In the genomic region with DNA sequence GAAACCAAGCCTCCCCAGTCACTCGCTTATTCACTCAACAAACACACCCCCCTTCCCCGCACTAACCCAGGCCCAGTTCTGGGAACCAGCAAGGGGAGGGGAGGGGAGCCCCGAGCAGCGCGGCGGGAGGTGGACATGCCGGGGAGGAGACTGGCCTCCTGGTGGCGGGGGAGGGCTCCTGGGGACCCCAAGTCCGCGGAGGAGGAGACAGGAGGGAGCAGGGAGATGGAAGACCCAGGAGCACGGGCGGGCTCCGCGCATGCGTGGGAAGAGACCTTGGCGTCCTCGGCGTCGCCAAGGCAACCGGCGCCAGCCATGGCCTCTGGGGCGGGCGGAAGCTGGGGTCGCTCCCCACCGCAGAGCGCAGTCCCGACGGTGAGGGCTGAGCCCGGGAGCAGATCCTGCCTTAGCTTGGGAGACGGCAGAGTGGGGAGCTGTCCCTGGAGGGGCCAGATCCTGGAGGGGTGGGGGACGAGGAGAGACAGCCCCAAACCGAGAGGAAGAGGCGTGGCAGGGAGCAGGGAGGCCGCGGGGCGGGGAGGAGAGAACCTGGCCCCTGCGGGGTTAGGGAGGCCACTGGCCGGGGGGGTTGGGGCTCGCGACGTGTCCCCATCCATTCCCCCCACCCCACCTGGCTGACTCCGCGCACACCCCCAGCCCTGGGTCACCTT, we compare ENCODE assay signal across 1 cellular context.
TF ChIP-seq lines count a peak whose summit lies in the region.

TSS of gene PRR29 (plus strand) at position 302 of the 671 bp plus-strand sequence. CDS start at position 316, 14 bp downstream.

TF ChIP-seq in HepG2, 621 proteins besides CTCF, POLR2A, EP300 and RAD21 (continued from another document and continues in another):
- TF ChIP-seq, protein P1, sequence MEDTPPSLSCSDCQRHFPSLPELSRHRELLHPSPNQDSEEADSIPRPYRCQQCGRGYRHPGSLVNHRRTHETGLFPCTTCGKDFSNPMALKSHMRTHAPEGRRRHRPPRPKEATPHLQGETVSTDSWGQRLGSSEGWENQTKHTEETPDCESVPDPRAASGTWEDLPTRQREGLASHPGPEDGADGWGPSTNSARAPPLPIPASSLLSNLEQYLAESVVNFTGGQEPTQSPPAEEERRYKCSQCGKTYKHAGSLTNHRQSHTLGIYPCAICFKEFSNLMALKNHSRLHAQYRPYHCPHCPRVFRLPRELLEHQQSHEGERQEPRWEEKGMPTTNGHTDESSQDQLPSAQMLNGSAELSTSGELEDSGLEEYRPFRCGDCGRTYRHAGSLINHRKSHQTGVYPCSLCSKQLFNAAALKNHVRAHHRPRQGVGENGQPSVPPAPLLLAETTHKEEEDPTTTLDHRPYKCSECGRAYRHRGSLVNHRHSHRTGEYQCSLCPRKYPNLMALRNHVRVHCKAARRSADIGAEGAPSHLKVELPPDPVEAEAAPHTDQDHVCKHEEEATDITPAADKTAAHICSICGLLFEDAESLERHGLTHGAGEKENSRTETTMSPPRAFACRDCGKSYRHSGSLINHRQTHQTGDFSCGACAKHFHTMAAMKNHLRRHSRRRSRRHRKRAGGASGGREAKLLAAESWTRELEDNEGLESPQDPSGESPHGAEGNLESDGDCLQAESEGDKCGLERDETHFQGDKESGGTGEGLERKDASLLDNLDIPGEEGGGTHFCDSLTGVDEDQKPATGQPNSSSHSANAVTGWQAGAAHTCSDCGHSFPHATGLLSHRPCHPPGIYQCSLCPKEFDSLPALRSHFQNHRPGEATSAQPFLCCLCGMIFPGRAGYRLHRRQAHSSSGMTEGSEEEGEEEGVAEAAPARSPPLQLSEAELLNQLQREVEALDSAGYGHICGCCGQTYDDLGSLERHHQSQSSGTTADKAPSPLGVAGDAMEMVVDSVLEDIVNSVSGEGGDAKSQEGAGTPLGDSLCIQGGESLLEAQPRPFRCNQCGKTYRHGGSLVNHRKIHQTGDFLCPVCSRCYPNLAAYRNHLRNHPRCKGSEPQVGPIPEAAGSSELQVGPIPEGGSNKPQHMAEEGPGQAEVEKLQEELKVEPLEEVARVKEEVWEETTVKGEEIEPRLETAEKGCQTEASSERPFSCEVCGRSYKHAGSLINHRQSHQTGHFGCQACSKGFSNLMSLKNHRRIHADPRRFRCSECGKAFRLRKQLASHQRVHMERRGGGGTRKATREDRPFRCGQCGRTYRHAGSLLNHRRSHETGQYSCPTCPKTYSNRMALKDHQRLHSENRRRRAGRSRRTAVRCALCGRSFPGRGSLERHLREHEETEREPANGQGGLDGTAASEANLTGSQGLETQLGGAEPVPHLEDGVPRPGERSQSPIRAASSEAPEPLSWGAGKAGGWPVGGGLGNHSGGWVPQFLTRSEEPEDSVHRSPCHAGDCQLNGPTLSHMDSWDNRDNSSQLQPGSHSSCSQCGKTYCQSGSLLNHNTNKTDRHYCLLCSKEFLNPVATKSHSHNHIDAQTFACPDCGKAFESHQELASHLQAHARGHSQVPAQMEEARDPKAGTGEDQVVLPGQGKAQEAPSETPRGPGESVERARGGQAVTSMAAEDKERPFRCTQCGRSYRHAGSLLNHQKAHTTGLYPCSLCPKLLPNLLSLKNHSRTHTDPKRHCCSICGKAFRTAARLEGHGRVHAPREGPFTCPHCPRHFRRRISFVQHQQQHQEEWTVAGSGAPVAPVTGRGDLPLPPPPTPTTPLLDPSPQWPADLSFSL (CRISPR knock-in tag; IDR thresholded peaks at IDR 0.05), result no peak
- TF ChIP-seq ZNF33B (CRISPR knock-in tag; IDR thresholded peaks at IDR 0.05), result 0 out of 2 replicates have a peak, but pooled peaks have one; percentile 79
- TF ChIP-seq ZSCAN29 (CRISPR knock-in tag; conservative IDR thresholded peaks at IDR 0.05), result no peak
- no peak for TF ChIP-seq ZNF816 (CRISPR knock-in tag; IDR thresholded peaks at IDR 0.05; ENCODE audit: borderline replicate concordance)
- TF ChIP-seq SP140L (CRISPR knock-in tag; IDR thresholded peaks at IDR 0.05; ENCODE audit: borderline replicate concordance), result no peak
- TF ChIP-seq EZH2 (conservative IDR thresholded peaks at IDR 0.05; ENCODE audit: low read depth, low read length), result no peak
- TF ChIP-seq THAP9 (CRISPR knock-in tag; IDR thresholded peaks at IDR 0.05; ENCODE audit: borderline replicate concordance), result 0 out of 2 replicates have a peak, but pooled peaks have one; percentile 48
- no peak for TF ChIP-seq ZNF615 (CRISPR knock-in tag; IDR thresholded peaks at IDR 0.05; ENCODE audit: borderline replicate concordance)
- no peak for TF ChIP-seq RBFOX2 (IDR thresholded peaks at IDR 0.05; ENCODE audit: low read depth, low read length)
- TF ChIP-seq, protein P2, sequence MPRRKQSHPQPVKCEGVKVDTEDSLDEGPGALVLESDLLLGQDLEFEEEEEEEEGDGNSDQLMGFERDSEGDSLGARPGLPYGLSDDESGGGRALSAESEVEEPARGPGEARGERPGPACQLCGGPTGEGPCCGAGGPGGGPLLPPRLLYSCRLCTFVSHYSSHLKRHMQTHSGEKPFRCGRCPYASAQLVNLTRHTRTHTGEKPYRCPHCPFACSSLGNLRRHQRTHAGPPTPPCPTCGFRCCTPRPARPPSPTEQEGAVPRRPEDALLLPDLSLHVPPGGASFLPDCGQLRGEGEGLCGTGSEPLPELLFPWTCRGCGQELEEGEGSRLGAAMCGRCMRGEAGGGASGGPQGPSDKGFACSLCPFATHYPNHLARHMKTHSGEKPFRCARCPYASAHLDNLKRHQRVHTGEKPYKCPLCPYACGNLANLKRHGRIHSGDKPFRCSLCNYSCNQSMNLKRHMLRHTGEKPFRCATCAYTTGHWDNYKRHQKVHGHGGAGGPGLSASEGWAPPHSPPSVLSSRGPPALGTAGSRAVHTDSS (CRISPR knock-in tag; conservative IDR thresholded peaks at IDR 0.05), result no peak
- TF ChIP-seq ZNF766 (CRISPR knock-in tag; IDR thresholded peaks at IDR 0.05; ENCODE audit: borderline replicate concordance), result no peak
- TF ChIP-seq, protein P3, sequence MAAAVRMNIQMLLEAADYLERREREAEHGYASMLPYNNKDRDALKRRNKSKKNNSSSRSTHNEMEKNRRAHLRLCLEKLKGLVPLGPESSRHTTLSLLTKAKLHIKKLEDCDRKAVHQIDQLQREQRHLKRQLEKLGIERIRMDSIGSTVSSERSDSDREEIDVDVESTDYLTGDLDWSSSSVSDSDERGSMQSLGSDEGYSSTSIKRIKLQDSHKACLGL (CRISPR knock-in tag; IDR thresholded peaks at IDR 0.05), result no peak
- peak; percentile 86; the same call in 1 of the 2 replicates for TF ChIP-seq ZNF839 (CRISPR knock-in tag; IDR thresholded peaks at IDR 0.05; ENCODE audit: borderline replicate concordance)
- no peak for TF ChIP-seq HOXA7 (CRISPR knock-in tag; IDR thresholded peaks at IDR 0.05)
- TF ChIP-seq ZBTB3 (CRISPR knock-in tag; IDR thresholded peaks at IDR 0.05; ENCODE audit: borderline replicate concordance, low read depth), result no peak
- no peak for TF ChIP-seq ZFY (CRISPR knock-in tag; IDR thresholded peaks at IDR 0.05)
- TF ChIP-seq KDM4B (CRISPR knock-in tag; IDR thresholded peaks at IDR 0.05), result peak; percentile 56; the same call in 1 of the 2 replicates
- TF ChIP-seq FOXO1 (CRISPR knock-in tag; IDR thresholded peaks at IDR 0.05), result peak; percentile 51; the same call in 1 of the 2 replicates
- TF ChIP-seq SALL2 (CRISPR knock-in tag; IDR thresholded peaks at IDR 0.05), result peak; percentile 67; the same call in 1 of the 2 replicates
- TF ChIP-seq ZNF280B (CRISPR knock-in tag; IDR thresholded peaks at IDR 0.05; ENCODE audit: borderline replicate concordance), result peak; percentile 64; the same call in 1 of the 2 replicates
- TF ChIP-seq, protein P4, sequence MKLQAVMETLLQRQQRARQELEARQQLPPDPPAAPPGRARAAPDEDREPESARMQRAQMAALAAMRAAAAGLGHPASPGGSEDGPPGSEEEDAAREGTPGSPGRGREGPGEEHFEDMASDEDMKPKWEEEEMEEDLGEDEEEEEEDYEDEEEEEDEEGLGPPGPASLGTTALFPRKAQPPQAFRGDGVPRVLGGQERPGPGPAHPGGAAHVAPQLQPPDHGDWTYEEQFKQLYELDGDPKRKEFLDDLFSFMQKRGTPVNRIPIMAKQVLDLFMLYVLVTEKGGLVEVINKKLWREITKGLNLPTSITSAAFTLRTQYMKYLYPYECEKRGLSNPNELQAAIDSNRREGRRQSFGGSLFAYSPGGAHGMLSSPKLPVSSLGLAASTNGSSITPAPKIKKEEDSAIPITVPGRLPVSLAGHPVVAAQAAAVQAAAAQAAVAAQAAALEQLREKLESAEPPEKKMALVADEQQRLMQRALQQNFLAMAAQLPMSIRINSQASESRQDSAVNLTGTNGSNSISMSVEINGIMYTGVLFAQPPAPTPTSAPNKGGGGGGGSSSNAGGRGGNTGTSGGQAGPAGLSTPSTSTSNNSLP (IDR thresholded peaks at IDR 0.05; ENCODE audit: low read depth, low read length), result 0 out of 2 replicates have a peak, but pooled peaks have one; percentile 6
- TF ChIP-seq REXO4 (CRISPR knock-in tag; IDR thresholded peaks at IDR 0.05; ENCODE audit: borderline replicate concordance), result no peak
- TF ChIP-seq HMG20A (CRISPR knock-in tag; IDR thresholded peaks at IDR 0.05; ENCODE audit: borderline replicate concordance), result no peak
- no peak for TF ChIP-seq NONO (IDR thresholded peaks at IDR 0.05)
- peak; percentile 70; the same call in 1 of the 2 replicates for TF ChIP-seq NONO (CRISPR knock-in tag; conservative IDR thresholded peaks at IDR 0.05)
- TF ChIP-seq CHD2 (IDR thresholded peaks at IDR 0.05; ENCODE audit: low read depth, low read length), result no peak
- TF ChIP-seq NFKB2 (CRISPR knock-in tag; IDR thresholded peaks at IDR 0.05; ENCODE audit: borderline replicate concordance), result 0 out of 2 replicates have a peak, but pooled peaks have one; percentile 32
- TF ChIP-seq ZNF331 (CRISPR knock-in tag; IDR thresholded peaks at IDR 0.05), result no peak
- TF ChIP-seq RFX3 (CRISPR knock-in tag; IDR thresholded peaks at IDR 0.05), result peak; percentile 100
- no peak for TF ChIP-seq ZFP37 (CRISPR knock-in tag; IDR thresholded peaks at IDR 0.05; ENCODE audit: borderline replicate concordance)
- TF ChIP-seq GPBP1L1 (CRISPR knock-in tag; IDR thresholded peaks at IDR 0.05), result no peak
- TF ChIP-seq TBL1XR1 (IDR thresholded peaks at IDR 0.05; ENCODE audit: borderline replicate concordance, low read length, partially characterized antibody), result no peak
- TF ChIP-seq MED13 (CRISPR knock-in tag; IDR thresholded peaks at IDR 0.05), result no peak
- TF ChIP-seq, protein P5, sequence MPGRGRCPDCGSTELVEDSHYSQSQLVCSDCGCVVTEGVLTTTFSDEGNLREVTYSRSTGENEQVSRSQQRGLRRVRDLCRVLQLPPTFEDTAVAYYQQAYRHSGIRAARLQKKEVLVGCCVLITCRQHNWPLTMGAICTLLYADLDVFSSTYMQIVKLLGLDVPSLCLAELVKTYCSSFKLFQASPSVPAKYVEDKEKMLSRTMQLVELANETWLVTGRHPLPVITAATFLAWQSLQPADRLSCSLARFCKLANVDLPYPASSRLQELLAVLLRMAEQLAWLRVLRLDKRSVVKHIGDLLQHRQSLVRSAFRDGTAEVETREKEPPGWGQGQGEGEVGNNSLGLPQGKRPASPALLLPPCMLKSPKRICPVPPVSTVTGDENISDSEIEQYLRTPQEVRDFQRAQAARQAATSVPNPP (CRISPR knock-in tag; IDR thresholded peaks at IDR 0.05), result no peak
- no peak for TF ChIP-seq MAZ (IDR thresholded peaks at IDR 0.05; ENCODE audit: borderline replicate concordance, low read depth, low read length)
- peak; percentile 55 for TF ChIP-seq MAZ (CRISPR knock-in tag; IDR thresholded peaks at IDR 0.05; ENCODE audit: low read depth)
